23 cellular contexts compared by ENCODE assay signal in genomic region chr10:128058106-128058745, GRCh38.
DNase-seq lines count a peak whose midpoint lies in the region; TF ChIP-seq lines count a peak whose summit lies in the region.
"Had no signal": no experiment of that assay in that cellular context is flagged by ENCODE, and none has a peak within 500 bp of the region (broad histone marks: within the 10 kb centered on the region; RNA-seq: fewer than 3 reads in every experiment).

No MANE protein-coding gene starts in this region.

- H3K27ac Mint-ChIP-seq in activated naive CD8-positive, alpha-beta T cell, result peak overlapping the region; percentile 72
- H3K27ac Mint-ChIP-seq in activated naive CD8-positive, alpha-beta T cell treated with anti-CD3 and anti-CD28 coated beads for 36 hours, result no peak overlapping the region
- H3K27ac Mint-ChIP-seq: activated naive CD4-positive, alpha-beta T cell treated with anti-CD3 and anti-CD28 coated beads, Interleukin-2, amount 10 ng/mL, durations not matched to agents 7 days and 5 days; memory B cell; stimulated activated memory B cell treated with anti-CD40 and anti-IgM and Interleukin-4, amounts not matched to agents 10 μg/mL and 1 μg/mL and 100 μg/mL, for 72 hours had no signal

- no peaks in the 10 kb centered on the region for H4K20me1 ChIP-seq in Karpas-422 (ENCODE audit: insufficient read depth, low read depth, low read length)

- peaks cover 14% of the 10 kb centered on the region for H3K36me3 Mint-ChIP-seq in activated naive CD8-positive, alpha-beta T cell
- H3K36me3 Mint-ChIP-seq in activated naive CD8-positive, alpha-beta T cell treated with anti-CD3 and anti-CD28 coated beads for 36 hours, result peaks cover 32% of the 10 kb centered on the region

- peaks cover 49% of the 10 kb centered on the region for H3K4me1 Mint-ChIP-seq in activated naive CD8-positive, alpha-beta T cell (ENCODE audit: low read depth)
- H3K4me1 Mint-ChIP-seq in activated naive CD8-positive, alpha-beta T cell treated with anti-CD3 and anti-CD28 coated beads for 36 hours, result peaks cover 38% of the 10 kb centered on the region

- WGBS in spleen, 5 donors, result 87 to 98% (median 94%) methylated on average over 6 to 9 of the region's 9 CpGs

- H2AFZ ChIP-seq in Karpas-422 (ENCODE audit: low read length), result no peak overlapping the region

- intact Hi-C loops in spleen (cut with DNase I; ENCODE audit: low total_unique reads), result no loop called here

- no peaks in the 10 kb centered on the region for H3K9me3 ChIP-seq in Karpas-422 (ENCODE audit: low read length)
- H3K9me3 ChIP-seq in spleen, result no peaks in the 10 kb centered on the region
- H3K9me3 ChIP-seq: testis had no signal

- H3K9me3 Mint-ChIP-seq in activated naive CD8-positive, alpha-beta T cell (ENCODE audit: low read depth), result no peaks in the 10 kb centered on the region
- H3K9me3 Mint-ChIP-seq in activated naive CD8-positive, alpha-beta T cell treated with anti-CD3 and anti-CD28 coated beads for 36 hours, result no peaks in the 10 kb centered on the region
- H3K9me3 Mint-ChIP-seq: activated naive CD4-positive, alpha-beta T cell treated with anti-CD3 and anti-CD28 coated beads, Interleukin-2, amount 10 ng/mL, durations not matched to agents 7 days and 5 days; activated T-cell treated with anti-CD3 and anti-CD28 coated beads, Interleukin-2, amount 50 U/mL, for 4 hours; memory B cell; stimulated activated memory B cell treated with anti-CD40 and anti-IgM and Interleukin-4, amounts not matched to agents 10 μg/mL and 1 μg/mL and 100 μg/mL, for 72 hours had no signal

- H3K9ac ChIP-seq in Karpas-422 (ENCODE audit: low read length), result no peak overlapping the region

- H3K36me3 ChIP-seq in Karpas-422 (ENCODE audit: insufficient read depth, low read length) (peaks cover 12% of the 10 kb centered on the region; the same call in 1 of the 2 replicates), spleen (peaks cover 0 to 93% (median 59%) of the 10 kb centered on the region in 6 donors)

- peaks cover 43% of the 10 kb centered on the region for H3K4me1 ChIP-seq in Karpas-422 (ENCODE audit: low read length)
- H3K4me1 ChIP-seq in spleen, result peaks cover 22 to 97% (median 47%) of the 10 kb centered on the region in 6 donors
- H3K4me1 ChIP-seq: testis had no signal

- H3K4me3 Mint-ChIP-seq in activated naive CD8-positive, alpha-beta T cell, result no peak overlapping the region
- H3K4me3 Mint-ChIP-seq in activated naive CD8-positive, alpha-beta T cell treated with anti-CD3 and anti-CD28 coated beads for 36 hours, result no peak overlapping the region
- H3K4me3 Mint-ChIP-seq: activated naive CD4-positive, alpha-beta T cell treated with anti-CD3 and anti-CD28 coated beads, Interleukin-2, amount 10 ng/mL, durations not matched to agents 7 days and 5 days; activated T-cell treated with anti-CD3 and anti-CD28 coated beads, Interleukin-2, amount 50 U/mL, for 4 hours; memory B cell; stimulated activated memory B cell treated with anti-CD40 and anti-IgM and Interleukin-4, amounts not matched to agents 10 μg/mL and 1 μg/mL and 100 μg/mL, for 72 hours had no signal

- no peaks in the 10 kb centered on the region for H3K27me3 Mint-ChIP-seq in activated naive CD8-positive, alpha-beta T cell
- H3K27me3 Mint-ChIP-seq in activated naive CD8-positive, alpha-beta T cell treated with anti-CD3 and anti-CD28 coated beads for 36 hours, result no peaks in the 10 kb centered on the region
- H3K27me3 Mint-ChIP-seq: activated naive CD4-positive, alpha-beta T cell treated with anti-CD3 and anti-CD28 coated beads, Interleukin-2, amount 10 ng/mL, durations not matched to agents 7 days and 5 days; memory B cell; stimulated activated memory B cell treated with anti-CD40 and anti-IgM and Interleukin-4, amounts not matched to agents 10 μg/mL and 1 μg/mL and 100 μg/mL, for 72 hours had no signal

- H3K27me3 ChIP-seq in Karpas-422 (ENCODE audit: low read length), result no peaks in the 10 kb centered on the region
- H3K27me3 ChIP-seq in spleen (replicated peaks in 1 of 7), result no peaks in the 10 kb centered on the region
- H3K27me3 ChIP-seq: testis had no signal

- TF ChIP-seq POLR2A in spleen (IDR thresholded peaks at IDR 0.05), result no peak

- H3K27ac ChIP-seq in Karpas-422 (ENCODE audit: low read length), result peak overlapping the region; percentile 83
- H3K27ac ChIP-seq in coronary artery, result peak overlapping the region in 1 of 2 donors; percentile 30
- H3K27ac ChIP-seq in spleen, result peak overlapping the region in 5 of 8 donors; percentile 7 to 95 (median 93)
- H3K27ac ChIP-seq: testis had no signal

- H3K9me2 ChIP-seq in Karpas-422 (replicated peaks; ENCODE audit: insufficient read depth, low read length), result no peaks in the 10 kb centered on the region

- no peaks in the 10 kb centered on the region for H3K79me2 ChIP-seq in Karpas-422 (ENCODE audit: low read length)

- H3K4me3 ChIP-seq in Karpas-422 (ENCODE audit: low read length), result peak overlapping the region; percentile 34; the same call in 1 of the 2 replicates
- no peak overlapping the region for H3K4me3 ChIP-seq in coronary artery
- H3K4me3 ChIP-seq in spleen, result no peak overlapping the region
- H3K4me3 ChIP-seq: testis had no signal

- H3K4me2 ChIP-seq in Karpas-422 (ENCODE audit: low read depth, low read length, poor library complexity, severe bottlenecking), result peak overlapping the region; percentile 53

- TF ChIP-seq CTCF in coronary artery (IDR thresholded peaks at IDR 0.05), result no peak
- no peak for TF ChIP-seq CTCF in spleen (IDR thresholded peaks at IDR 0.05 in 8 of 11, conservative IDR thresholded peaks at IDR 0.05 in 3 of 11)

- DNase-seq in activated naive CD8-positive, alpha-beta T cell treated with anti-CD3 and anti-CD28 coated beads for 36 hours, result no peak
- DNase-seq in Karpas-422 (no peak), coronary artery (ENCODE audit: low spot score) (peak; percentile 65), spleen (peak; percentile 74), cerebellum (ENCODE audit: low spot score) (no peak), NCI-H1417 (lab: John Stamatoyannopoulos, UW) (no peak), SW480 (ENCODE audit: low spot score) (no peak)
- DNase-seq: activated CD8-positive, alpha-beta memory T cell treated with anti-CD3 and anti-CD28 coated beads for 24 hours; activated T-cell treated with anti-CD3 and anti-CD28 coated beads, Interleukin-2, amount 50 U/mL, for 4 hours; C1 segment of cervical spinal cord; cerebellar nuclear complex; DMS 273 treated with DMSO at 0.1 percent for 48 hours; effector CD4-positive, alpha-beta T cell; HCEC 1CT; left cardiac atrium; NCI-H187; NCI-H526 treated with DMSO at 0.1 percent for 48 hours; stimulated activated CD4-positive, alpha-beta T cell treated with anti-CD3 and anti-CD28 coated beads, Interleukin-2, amount 100 ng/mL, for 48 hours; testis had no signal

Comparison
In these comparisons a context has a peak if more than half of its experiments do, and no peak if none do; other contexts are left out.
1. DNase-seq: peak in coronary artery (single experiment) and spleen (single experiment); none in activated naive CD8-positive, alpha-beta T cell treated with anti-CD3 and anti-CD28 coated beads for 36 hours (single experiment), Karpas-422 (single experiment), cerebellum (single experiment), NCI-H1417 (0 of 3) and SW480 (single experiment).